Comparison of ENCODE assay signal across 32 cellular contexts in the genomic region with DNA sequence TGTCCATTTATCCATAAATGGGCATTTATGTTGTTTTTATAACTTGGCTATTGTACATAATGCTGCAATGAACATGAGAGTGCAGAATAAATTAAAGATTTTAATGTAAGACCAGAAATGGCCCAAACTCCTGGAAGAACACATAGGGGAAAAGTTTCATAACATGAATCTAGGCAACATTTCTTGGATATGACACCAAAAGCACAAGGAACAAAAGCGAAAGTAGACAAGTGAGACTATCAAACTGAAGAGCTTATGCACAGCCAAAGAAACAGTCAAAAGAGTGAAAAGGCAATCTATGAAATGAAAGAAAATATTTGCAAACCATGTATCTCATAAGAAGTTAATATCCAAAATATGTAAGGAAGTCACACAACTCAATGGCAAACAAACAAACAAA. TPM values are rescaled to one million over a fixed set of nuclear protein-coding genes. Genes with fewer than 3 reads are reported as not detected.
"Had no signal": no experiment of that assay in that cellular context is flagged by ENCODE, and none has a peak within 500 bp of the region (broad histone marks: within the 10 kb centered on the region; RNA-seq: fewer than 3 reads in every experiment).

No MANE protein-coding gene starts in this region.

- DNase-seq: colonic mucosa; effector CD8-positive, alpha-beta T cell; endodermal cell; foreskin keratinocyte; heart left ventricle; kidney; naive B cell; stimulated activated CD4-positive, alpha-beta T cell treated with anti-CD3 and anti-CD28 coated beads, Interleukin-12 subunit alpha, Interleukin-12 subunit beta, amount 100 ng/mL, for 4 hours; stimulated activated CD4-positive, alpha-beta T cell treated with anti-CD3 and anti-CD28 coated beads, Interleukin-1b, Interleukin-23, amount 100 ng/mL, for 48 hours; stimulated activated CD4-positive, alpha-beta T cell treated with anti-CD3 and anti-CD28 coated beads, Interleukin-4, amount 100 ng/mL, for 1 hour; stimulated activated CD8-positive, alpha-beta memory T cell treated with anti-CD3 and anti-CD28 coated beads, Interleukin-4, amount 100 ng/mL, for 48 hours; stimulated activated naive CD4-positive, alpha-beta T cell; stimulated activated naive CD8-positive, alpha-beta T cell treated with anti-CD3 and anti-CD28 coated beads, Interleukin-15, amount 100 ng/mL, for 72 hours; transverse colon; upper lobe of right lung; uterus had no signal

- ATAC-seq: esophagus mucosa; foreskin keratinocyte; gastroesophageal sphincter; heart left ventricle; left lobe of liver; sciatic nerve; stimulated activated naive CD8-positive, alpha-beta T cell treated with anti-CD3 and anti-CD28 coated beads, Interleukin-15, amount 100 ng/mL, for 72 hours; upper lobe of right lung had no signal

- H3K27me3 Mint-ChIP-seq: stimulated activated naive CD8-positive, alpha-beta T cell treated with anti-CD3 and anti-CD28 coated beads, Interleukin-15, amount 100 ng/mL, for 72 hours had no signal

- H3K27ac Mint-ChIP-seq: dendritic cell treated with granulocyte-macrophage colony-stimulating factor and Interleukin-4, amounts not matched to agents 40 ng/mL and 50 ng/mL, for 4 days; endodermal cell; memory B cell; naive B cell; nephron; neural progenitor cell; progenitor cell of endocrine pancreas; stimulated activated naive CD8-positive, alpha-beta T cell treated with anti-CD3 and anti-CD28 coated beads, Interleukin-15, amount 100 ng/mL, for 72 hours had no signal

- H3K4me3 Mint-ChIP-seq: dendritic cell treated with granulocyte-macrophage colony-stimulating factor and Interleukin-4, amounts not matched to agents 40 ng/mL and 50 ng/mL, for 4 days; endodermal cell; memory B cell; naive B cell; nephron; neural progenitor cell; stimulated activated naive CD8-positive, alpha-beta T cell treated with anti-CD3 and anti-CD28 coated beads, Interleukin-15, amount 100 ng/mL, for 72 hours had no signal

- H3K4me1 Mint-ChIP-seq: endodermal cell, memory B cell, naive B cell, nephron, neural progenitor cell had no signal

- H3K36me3 Mint-ChIP-seq: memory B cell, naive B cell, neural progenitor cell had no signal

- H3K9me3 Mint-ChIP-seq: dendritic cell treated with granulocyte-macrophage colony-stimulating factor and Interleukin-4, amounts not matched to agents 40 ng/mL and 50 ng/mL, for 4 days; endodermal cell; memory B cell; neural progenitor cell had no signal

RNA-seq across cellular contexts. Expression of gene IL36A, which starts 5.8 kb away (rescaled TPM):
- total RNA-seq: colonic mucosa, endodermal cell, foreskin keratinocyte, heart left ventricle, hepatocyte, kidney, left lobe of liver, liver, lung, mononuclear cell, osteoblast, progenitor cell of endocrine pancreas, sciatic nerve, smooth muscle cell, suprapubic skin, transverse colon, upper lobe of right lung, uterus had no signal

RNA-seq across cellular contexts. Expression of gene IL36G, which starts 33.3 kb away (rescaled TPM):
- total RNA-seq: endodermal cell, heart left ventricle, kidney, liver, mononuclear cell, osteoblast, progenitor cell of endocrine pancreas, sciatic nerve, upper lobe of right lung, uterus had no signal

RNA-seq across cellular contexts. Expression of gene IL36B, which starts 41.6 kb away (rescaled TPM):
- total RNA-seq: colonic mucosa, endodermal cell, foreskin keratinocyte, gastroesophageal sphincter, heart left ventricle, hepatocyte, kidney, left lobe of liver, liver, lung, mononuclear cell, osteoblast, progenitor cell of endocrine pancreas, sciatic nerve, smooth muscle cell, transverse colon, upper lobe of right lung, uterus had no signal

RNA-seq across cellular contexts. Expression of gene IL36RN, which starts 47.9 kb away (rescaled TPM):
- total RNA-seq: colonic mucosa, endodermal cell, heart left ventricle, kidney, left lobe of liver, liver, mononuclear cell, osteoblast, progenitor cell of endocrine pancreas, sciatic nerve, transverse colon, upper lobe of right lung, uterus had no signal

RNA-seq across cellular contexts. Expression of gene IL1F10, which starts 56.7 kb away (rescaled TPM):
- total RNA-seq: colonic mucosa, endodermal cell, esophagus mucosa, foreskin keratinocyte, gastroesophageal sphincter, heart left ventricle, hepatocyte, kidney, left lobe of liver, liver, lung, mononuclear cell, osteoblast, progenitor cell of endocrine pancreas, sciatic nerve, smooth muscle cell, transverse colon, upper lobe of right lung, uterus had no signal
